Comparison of ENCODE assay signal across 19 cellular contexts in the genomic region with DNA sequence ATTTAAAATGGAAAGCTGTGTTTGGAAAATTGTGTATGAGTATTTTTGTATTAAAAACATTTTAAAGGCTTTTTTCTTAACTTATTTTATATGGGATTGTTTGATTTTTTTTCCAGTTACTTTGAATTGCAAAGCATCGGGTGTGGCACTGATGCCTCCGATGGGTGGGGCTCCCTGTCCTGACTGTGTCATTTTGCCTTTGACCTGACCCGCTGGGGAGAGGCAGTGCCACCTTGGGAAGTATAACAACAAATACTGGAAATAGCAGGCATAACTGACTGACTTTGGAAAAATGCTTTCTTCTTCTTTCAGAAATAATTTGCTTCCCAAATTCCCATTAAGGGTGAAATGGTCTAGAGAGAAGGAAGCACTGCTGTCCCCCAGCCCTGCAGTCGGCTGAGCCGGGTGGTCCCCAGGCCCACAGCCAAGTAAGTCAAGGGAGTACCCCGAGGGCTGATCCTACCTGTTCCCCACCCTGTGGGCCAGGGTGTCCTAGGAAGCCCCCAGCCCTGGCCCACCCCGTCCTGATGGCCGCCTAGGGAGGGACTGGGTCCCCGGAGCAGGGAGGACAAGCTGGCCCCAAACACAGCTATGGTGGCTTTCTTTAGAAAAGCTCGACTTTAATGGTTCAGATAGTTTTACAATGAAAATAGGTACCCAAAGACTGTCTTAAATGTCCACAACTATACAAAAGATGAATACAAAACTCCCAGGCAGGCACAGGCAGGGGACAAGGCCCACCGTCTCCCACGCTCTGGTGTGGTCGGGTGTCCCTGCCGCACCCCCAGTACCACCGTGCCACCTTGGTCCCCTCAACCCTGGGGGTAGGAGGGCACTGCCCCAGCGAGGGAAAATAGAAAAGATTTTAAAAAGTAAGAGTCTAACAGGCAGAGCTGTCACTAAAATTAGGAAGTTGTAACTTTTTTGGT. TPM values are rescaled to one million over a fixed set of nuclear protein-coding genes. Genes with fewer than 3 reads are reported as not detected.
DNase-seq lines count a peak whose midpoint lies in the region; ATAC-seq and TF ChIP-seq lines count a peak whose summit lies in the region.
"Had no signal": no experiment of that assay in that cellular context is flagged by ENCODE, and none has a peak within 500 bp of the region (broad histone marks: within the 10 kb centered on the region; RNA-seq: fewer than 3 reads in every experiment).

No MANE protein-coding gene starts in this region.

- no peak overlapping the region for H3K4me3 Mint-ChIP-seq in memory B cell
- H3K4me3 Mint-ChIP-seq: brain had no signal

- H3K27me3 Mint-ChIP-seq in memory B cell: no peaks in the 10 kb centered on the region
- H3K27me3 Mint-ChIP-seq: brain had no signal

- H3K27ac Mint-ChIP-seq in memory B cell: peak overlapping the region; percentile 56

- peaks cover 25% of the 10 kb centered on the region for H3K4me1 ChIP-seq in left ventricle myocardium inferior
- no peaks in the 10 kb centered on the region for H3K4me1 ChIP-seq in adipocyte (ENCODE audit: control insufficient read depth, insufficient read depth, low read length)
- peaks cover 0 to 5% (median 2%) of the 10 kb centered on the region in 4 donors for H3K4me1 ChIP-seq in transverse colon
- H3K4me1 ChIP-seq: prostate gland had no signal

- TF ChIP-seq CTCF in left ventricle myocardium inferior (IDR thresholded peaks at IDR 0.05; ENCODE audit: borderline replicate concordance) (no peak), transverse colon (IDR thresholded peaks at IDR 0.05) (no peak)

- ATAC-seq in Right ventricle myocardium superior (ENCODE audit: poor library complexity) (no peak), memory B cell (ENCODE audit: low read depth) (no peak), GM21381 (IDR thresholded peaks at IDR 0.05; ENCODE audit: unreplicated experiment) (no peak)
- ATAC-seq: activated CD4-positive, CD25-positive, alpha-beta regulatory T cell treated with anti-CD3 and anti-CD28 coated beads, Interleukin-2, amount 50 U/mL, for 24 hours; GM12878 had no signal

- in situ Hi-C loops in transverse colon (cut with MboI; ENCODE audit: low pct_ligation_motif_present in 1 of 4, low pct_unique_long_range_greater_than_20kb in 1 of 4, low sequenced_read_pairs in 3 of 4): no loop called here

- H3K9me3 Mint-ChIP-seq in memory B cell: no peaks in the 10 kb centered on the region
- H3K9me3 Mint-ChIP-seq: brain had no signal

- H3K36me3 Mint-ChIP-seq in memory B cell: peaks cover 32% of the 10 kb centered on the region

- H3K36me3 ChIP-seq in left ventricle myocardium inferior (peaks cover 98% of the 10 kb centered on the region), adipocyte (ENCODE audit: control insufficient read depth, insufficient read depth, low read length, severe bottlenecking) (peaks cover 84% of the 10 kb centered on the region), transverse colon (peaks cover 0 to 23% (median 14%) of the 10 kb centered on the region in 4 donors)

- no peak for TF ChIP-seq EP300 in transverse colon (IDR thresholded peaks at IDR 0.05; ENCODE audit: low read depth)

- no peak overlapping the region for H3K4me3 ChIP-seq in left ventricle myocardium inferior
- H3K4me3 ChIP-seq in adipocyte (ENCODE audit: low read length): no peak overlapping the region
- H3K4me3 ChIP-seq in transverse colon: no peak overlapping the region
- H3K4me3 ChIP-seq: GM12878, prostate gland had no signal

- intact Hi-C loops in left ventricle myocardium inferior (cut with micrococcal nuclease) (no loop called here), Right ventricle myocardium superior (cut with DNase I) (no loop called here), transverse colon (cut with DNase I; ENCODE audit: low total_unique reads) (no loop called here)

- 78 to 81% methylated on average over 8 to 16 of the region's 16 CpGs for WGBS in transverse colon (ENCODE audit: low coverage in 1 of 2), 2 donors

- H3K9me3 ChIP-seq in left ventricle myocardium inferior (replicated peaks): no peaks in the 10 kb centered on the region
- H3K9me3 ChIP-seq in adipocyte (ENCODE audit: control insufficient read depth, low read length): no peaks in the 10 kb centered on the region
- no peaks in the 10 kb centered on the region for H3K9me3 ChIP-seq in transverse colon
- H3K9me3 ChIP-seq: prostate gland had no signal

- H3K9ac ChIP-seq in adipocyte (ENCODE audit: low read length): no peak overlapping the region

- H3K4me1 Mint-ChIP-seq in memory B cell: peaks cover 3% of the 10 kb centered on the region

- DNase-seq in left ventricle myocardium inferior: no peak
- no peak for DNase-seq in Right ventricle myocardium superior
- peak; percentile 5 for DNase-seq in adipocyte (ENCODE audit: low read depth)
- no peak for DNase-seq in memory B cell (ENCODE audit: low spot score in 2 of 2)
- DNase-seq in transverse colon: peak; percentile 54
- DNase-seq in NCI-H774 (lab: John Stamatoyannopoulos, UW): no peak
- no peak for DNase-seq in NCI-H345 treated with DMSO at 0.1 percent for 48 hours (lab: John Stamatoyannopoulos, UW; ENCODE audit: unreplicated experiment)
- DNase-seq: activated naive CD4-positive, alpha-beta T cell treated with anti-CD3 and anti-CD28 coated beads, Interleukin-2, amount 50 U/mL, for 16 hours; COR-L47; hippocampal formation; kidney glomerular epithelial cell; NCI-H1436; NCI-H226; SHP77 treated with DMSO at 0.1 percent for 48 hours had no signal

- TF ChIP-seq POLR2A in transverse colon (IDR thresholded peaks at IDR 0.05): no peak

- H3K27ac ChIP-seq in left ventricle myocardium inferior (replicated peaks) (peak overlapping the region; percentile 33), transverse colon (peak overlapping the region in 3 of 4 donors; percentile 47 to 65 (median 62))
- H3K27ac ChIP-seq: prostate gland had no signal

- H3K27me3 ChIP-seq in left ventricle myocardium inferior (ENCODE audit: low read depth) (no peaks in the 10 kb centered on the region), adipocyte (replicated peaks; ENCODE audit: control insufficient read depth, insufficient read depth, low read length) (no peaks in the 10 kb centered on the region), transverse colon (no peaks in the 10 kb centered on the region)

RNA-seq across cellular contexts. Expression of a gene that starts 26.4 kb away (rescaled TPM):
- total RNA-seq in left ventricle myocardium inferior (10.2 TPM), Right ventricle myocardium superior (10.4 TPM), transverse colon (10 to 100 TPM; 22.0 to 80.4 (median 31.8) TPM)

Comparison
In these comparisons a context has a peak if more than half of its experiments do, and no peak if none do; other contexts are left out.
1. DNase-seq: peak in adipocyte (single experiment) and transverse colon (single experiment); none in left ventricle myocardium inferior (single experiment), Right ventricle myocardium superior (single experiment), memory B cell (0 of 2), NCI-H774 (single experiment) and NCI-H345 treated with DMSO at 0.1 percent for 48 hours (single experiment).